Comparison of ENCODE assay signal across 11 cellular contexts in genomic region chr11:68012044-68012842, GRCh38. TPM values are rescaled to one million over a fixed set of nuclear protein-coding genes. Genes with fewer than 3 reads are reported as not detected.
DNase-seq lines count a peak whose midpoint lies in the region; ATAC-seq and TF ChIP-seq lines count a peak whose summit lies in the region.
"Had no signal": no experiment of that assay in that cellular context is flagged by ENCODE, and none has a peak within 500 bp of the region (broad histone marks: within the 10 kb centered on the region; RNA-seq: fewer than 3 reads in every experiment).

No MANE protein-coding gene starts in this region.

- no peak overlapping the region for H3K9ac ChIP-seq in KMS-11

- peak overlapping the region; percentile 39; the same call in 1 of the 2 replicates for H3K4me2 ChIP-seq in KMS-11

- H4K20me1 ChIP-seq in KMS-11 (ENCODE audit: insufficient read depth), result no peaks in the 10 kb centered on the region

- TF ChIP-seq EP300 in transverse colon (IDR thresholded peaks at IDR 0.05; ENCODE audit: low read depth), result no peak

- H3K4me1 ChIP-seq in KMS-11 (ENCODE audit: low read depth, poor library complexity, severe bottlenecking), result peaks cover 67% of the 10 kb centered on the region
- H3K4me1 ChIP-seq in breast epithelium, result peaks cover 35 to 36% of the 10 kb centered on the region in 2 donors
- H3K4me1 ChIP-seq in mucosa of descending colon (ENCODE audit: low read depth), result peaks cover 56% of the 10 kb centered on the region
- peaks cover 38 to 64% (median 49%) of the 10 kb centered on the region in 4 donors for H3K4me1 ChIP-seq in transverse colon

- H3K36me3 ChIP-seq in KMS-11 (ENCODE audit: insufficient read depth), result no peaks in the 10 kb centered on the region
- no peaks in the 10 kb centered on the region for H3K36me3 ChIP-seq in breast epithelium
- no peaks in the 10 kb centered on the region for H3K36me3 ChIP-seq in mucosa of descending colon (ENCODE audit: low read depth)
- H3K36me3 ChIP-seq in transverse colon, result no peaks in the 10 kb centered on the region

- ATAC-seq in mucosa of descending colon, result no peak
- no peak for ATAC-seq in omental fat pad (ENCODE audit: low FRiP score)

- intact Hi-C loops in breast epithelium (cut with DNase I; ENCODE audit: low total_unique reads) (no loop called here), mucosa of descending colon (cut with DNase I, micrococcal nuclease) (no loop called here), transverse colon (cut with DNase I; ENCODE audit: low total_unique reads) (no loop called here)

- no peak overlapping the region for H2AFZ ChIP-seq in KMS-11 (ENCODE audit: low read depth)

- H3K4me3 ChIP-seq in KMS-11 (IDR thresholded peaks at IDR 0.05; ENCODE audit: insufficient read depth, low read depth, low read length), result no peak overlapping the region
- H3K4me3 ChIP-seq in breast epithelium, result no peak overlapping the region
- no peak overlapping the region for H3K4me3 ChIP-seq in mucosa of descending colon
- no peak overlapping the region for H3K4me3 ChIP-seq in transverse colon

- in situ Hi-C loops in transverse colon (cut with MboI; ENCODE audit: low pct_ligation_motif_present in 1 of 4, low pct_unique_long_range_greater_than_20kb in 1 of 4, low sequenced_read_pairs in 3 of 4), result no loop called here

- H3K9me3 ChIP-seq in breast epithelium (no peaks in the 10 kb centered on the region), mucosa of descending colon (no peaks in the 10 kb centered on the region), transverse colon (no peaks in the 10 kb centered on the region)
- H3K9me3 ChIP-seq: MG63 had no signal

- TF ChIP-seq CTCF in KMS-11 (conservative IDR thresholded peaks at IDR 0.05; ENCODE audit: low read depth, low read length) (no peak), breast epithelium (IDR thresholded peaks at IDR 0.05) (no peak), mucosa of descending colon (IDR thresholded peaks at IDR 0.05) (no peak), transverse colon (IDR thresholded peaks at IDR 0.05) (no peak), omental fat pad (IDR thresholded peaks at IDR 0.05) (no peak)

- DNase-seq in breast epithelium (ENCODE audit: low spot score in 2 of 2), result no peak
- peak in 2 of 3 donors; percentile 35 to 53 for DNase-seq in mucosa of descending colon
- no peak for DNase-seq in transverse colon
- no peak for DNase-seq in NCI-H510A (lab: John Stamatoyannopoulos, UW)
- DNase-seq in HT-29 (ENCODE audit: low spot score), result no peak
- no peak for DNase-seq in omental fat pad (ENCODE audit: low spot score)
- DNase-seq: stimulated activated CD4-positive, alpha-beta T cell treated with anti-CD3 and anti-CD28 coated beads, Interleukin-2, amount 100 ng/mL, for 24 hours; stimulated activated naive CD4-positive, alpha-beta T cell treated with Interleukin-2 at 50 U/mL for 16 hours had no signal

- no peaks in the 10 kb centered on the region for H3K79me2 ChIP-seq in KMS-11 (ENCODE audit: insufficient read depth, low read depth)

- WGBS in transverse colon (ENCODE audit: low coverage in 1 of 2), 2 donors, result 88% methylated on average over 16 of the region's 17 CpGs; no CpG with 5 or more reads in 1 of the 2 donors

- H3K27me3 ChIP-seq in KMS-11 (ENCODE audit: insufficient read depth, low read depth), result no peaks in the 10 kb centered on the region
- H3K27me3 ChIP-seq in breast epithelium, result no peaks in the 10 kb centered on the region
- no peaks in the 10 kb centered on the region for H3K27me3 ChIP-seq in transverse colon
- H3K27me3 ChIP-seq: MG63 had no signal

- TF ChIP-seq POLR2A in breast epithelium (IDR thresholded peaks at IDR 0.05) (no peak), transverse colon (IDR thresholded peaks at IDR 0.05) (no peak)

- no peak overlapping the region for H3K27ac ChIP-seq in KMS-11
- peak overlapping the region; percentile 95 to 98 for H3K27ac ChIP-seq in breast epithelium
- H3K27ac ChIP-seq in transverse colon, result peak overlapping the region; percentile 32 to 96 (median 92)

RNA-seq across cellular contexts. Expression of gene ALDH3B1, which starts 2.1 kb away (rescaled TPM):
- total RNA-seq in breast epithelium (10 to 100 TPM in 2 of 3 donors, 1 to 10 TPM in 1; 9.8 to 26.4 (median 20.6) TPM), mucosa of descending colon (10 to 100 TPM in 2 of 3 donors, 1 to 10 TPM in 1; 8.6 to 18.9 (median 11.5) TPM), transverse colon (10 to 100 TPM; 12.1 to 14.9 (median 13.5) TPM), omental fat pad (10 to 100 TPM; 20.5 to 90.8 (median 30.9) TPM)
- total RNA-seq in HT-29 (2014; rRNA removed; shearing (Covaris generic)), result 108 and 113 TPM in 2 replicates
- total RNA-seq: activated CD8-positive, alpha-beta memory T cell treated with anti-CD3 and anti-CD28 coated beads for 36 hours had no signal

RNA-seq across cellular contexts. Expression of gene UNC93B1, which starts 8.3 kb away (rescaled TPM):
- total RNA-seq in breast epithelium (10 to 100 TPM; 40.3 to 63.7 (median 49.8) TPM), mucosa of descending colon (10 to 100 TPM; 30.1 to 47.5 (median 46.8) TPM), transverse colon (10 to 100 TPM; 32.2 to 67.7 (median 54.7) TPM), omental fat pad (10 to 100 TPM; 33.5 to 63.8 (median 51.4) TPM)
- total RNA-seq in HT-29 (2014; rRNA removed; shearing (Covaris generic)), result 164 and 197 TPM in 2 replicates

RNA-seq across cellular contexts. Expression of gene NDUFS8, which starts 18.2 kb away (rescaled TPM):
- total RNA-seq in breast epithelium (100 to 1,000 TPM; 105 to 117 (median 117) TPM), mucosa of descending colon (100 to 1,000 TPM; 148 to 165 (median 162) TPM), transverse colon (100 to 1,000 TPM; 155 to 226 (median 188) TPM), omental fat pad (100 to 1,000 TPM in 3 of 4 donors, 10 to 100 TPM in 1; 91.1 to 155 (median 128) TPM)
- total RNA-seq in HT-29 (2014; rRNA removed; shearing (Covaris generic)), result 564 and 590 TPM in 2 replicates

RNA-seq across cellular contexts. Expression of gene TCIRG1, which starts 26.6 kb away (rescaled TPM):
- 100 to 1,000 TPM in 1 of 3 donors, 10 to 100 TPM in 2; 71.4 to 135 (median 90.3) TPM for total RNA-seq in breast epithelium
- 100 to 1,000 TPM; 155 to 189 (median 166) TPM for total RNA-seq in mucosa of descending colon
- 100 to 1,000 TPM; 260 to 697 (median 380) TPM for total RNA-seq in transverse colon
- total RNA-seq in HT-29 (2014; rRNA removed; shearing (Covaris generic)), result 219 and 232 TPM in 2 replicates
- 100 to 1,000 TPM in 3 of 4 donors, 10 to 100 TPM in 1; 84.4 to 251 (median 142) TPM for total RNA-seq in omental fat pad

Comparison
In these comparisons a context has a peak if more than half of its experiments do, and no peak if none do; other contexts are left out.
1. DNase-seq: peak in mucosa of descending colon (2 of 3); none in breast epithelium (0 of 2), transverse colon (single experiment), NCI-H510A (single experiment), HT-29 (single experiment) and omental fat pad (single experiment).